21 cellular contexts compared by ENCODE assay signal in genomic region chr6:158633127-158633526, GRCh38. TPM values are rescaled to one million over a fixed set of nuclear protein-coding genes. Genes with fewer than 3 reads are reported as not detected.
DNase-seq lines count a peak whose midpoint lies in the region; FAIRE-seq and TF ChIP-seq lines count a peak whose summit lies in the region.
"Had no signal": no experiment of that assay in that cellular context is flagged by ENCODE, and none has a peak within 500 bp of the region (broad histone marks: within the 10 kb centered on the region; RNA-seq: fewer than 3 reads in every experiment).

No MANE protein-coding gene starts in this region.

- H3K27me3 ChIP-seq in breast epithelium: no peaks in the 10 kb centered on the region
- no peaks in the 10 kb centered on the region for H3K27me3 ChIP-seq in endothelial cell of umbilical vein (ENCODE audit: control insufficient read depth in 2 of 2, insufficient read depth in 2 of 2, low read length in 2 of 2)
- H3K27me3 ChIP-seq in tibial artery: no peaks in the 10 kb centered on the region
- H3K27me3 ChIP-seq: body of pancreas, dorsolateral prefrontal cortex, heart right ventricle, pancreas had no signal

- no peaks in the 10 kb centered on the region for H3K36me3 ChIP-seq in breast epithelium
- peaks cover 10 to 19% of the 10 kb centered on the region in 2 experiments for H3K36me3 ChIP-seq in endothelial cell of umbilical vein (ENCODE audit: control insufficient read depth in 2 of 2, extremely low read depth in 1 of 2, insufficient read depth in 2 of 2, low read length in 2 of 2)
- H3K36me3 ChIP-seq in tibial artery: peaks cover 18 to 44% (median 21%) of the 10 kb centered on the region in 3 donors

- no peak overlapping the region for H2AFZ ChIP-seq in endothelial cell of umbilical vein (ENCODE audit: low read depth, low read length)
- H2AFZ ChIP-seq: PC-9 had no signal

- H3K27ac Mint-ChIP-seq in MCF 10A (ENCODE audit: low read depth, unreplicated experiment) (peak overlapping the region; percentile 81), osteocyte (ENCODE audit: unreplicated experiment) (no peak overlapping the region)
- peak overlapping the region; percentile 60 for H3K27ac Mint-ChIP-seq in activated CD4-positive, alpha-beta memory T cell treated with anti-CD3 and anti-CD28 coated beads for 36 hours

- H3K9me1 ChIP-seq in endothelial cell of umbilical vein (replicated peaks; ENCODE audit: control insufficient read depth, extremely low read depth, insufficient read depth, low read length): no peaks in the 10 kb centered on the region

- H3K4me1 ChIP-seq in breast epithelium (no peaks in the 10 kb centered on the region), endothelial cell of umbilical vein (ENCODE audit: control insufficient read depth, extremely low read depth, insufficient read depth, low read length) (peaks cover 27% of the 10 kb centered on the region), tibial artery (peaks cover 0 to 31% (median 13%) of the 10 kb centered on the region in 4 donors)

- H3K79me2 ChIP-seq in endothelial cell of umbilical vein (ENCODE audit: control insufficient read depth, insufficient read depth, low read length): no peaks in the 10 kb centered on the region

- DNase-seq in MCF 10A (ENCODE audit: unreplicated experiment) (no peak), breast epithelium (ENCODE audit: low spot score in 2 of 2) (no peak), endothelial cell of umbilical vein (ENCODE audit: low read depth, low spot score) (no peak), tibial artery (peak in 1 of 2 donors; percentile 67), foreskin melanocyte (no peak), osteocyte (ENCODE audit: extremely low spot score, unreplicated experiment) (no peak), NOMO-1 treated with DMSO at 0.1 percent for 48 hours (lab: John Stamatoyannopoulos, UW; ENCODE audit: unreplicated experiment) (no peak)
- DNase-seq in activated CD4-positive, alpha-beta memory T cell treated with anti-CD3 and anti-CD28 coated beads for 36 hours: no peak
- DNase-seq: activated CD4-positive, CD25-positive, alpha-beta regulatory T cell; dorsolateral prefrontal cortex; heart right ventricle; kidney glomerular epithelial cell; NCI-H2081; NCI-H526; pancreas; PC-9; stimulated activated naive CD4-positive, alpha-beta T cell; SW 1271 had no signal

- TF ChIP-seq CTCF in MCF 10A (IDR thresholded peaks at IDR 0.05; ENCODE audit: unreplicated experiment) (no peak), breast epithelium (IDR thresholded peaks at IDR 0.05) (no peak), endothelial cell of umbilical vein (IDR thresholded peaks at IDR 0.05; ENCODE audit: extremely low read depth in 1 of 2, insufficient read depth in 1 of 2, low read depth in 1 of 2, low read length in 2 of 2) (no peak), tibial artery (IDR thresholded peaks at IDR 0.05) (no peak), osteocyte (IDR thresholded peaks at IDR 0.05) (no peak)

- H3K4me3 Mint-ChIP-seq in MCF 10A (ENCODE audit: unreplicated experiment) (no peak overlapping the region), osteocyte (ENCODE audit: unreplicated experiment) (no peak overlapping the region)
- no peak overlapping the region for H3K4me3 Mint-ChIP-seq in activated CD4-positive, alpha-beta memory T cell treated with anti-CD3 and anti-CD28 coated beads for 36 hours

- peaks cover 13% of the 10 kb centered on the region for H3K4me1 Mint-ChIP-seq in MCF 10A (ENCODE audit: insufficient read depth, unreplicated experiment)
- peaks cover 59% of the 10 kb centered on the region for H3K4me1 Mint-ChIP-seq in activated CD4-positive, alpha-beta memory T cell treated with anti-CD3 and anti-CD28 coated beads for 36 hours (ENCODE audit: low read depth)
- peaks cover 7% of the 10 kb centered on the region for H3K4me1 Mint-ChIP-seq in osteocyte (ENCODE audit: unreplicated experiment)

- H3K9ac ChIP-seq in endothelial cell of umbilical vein (replicated peaks; ENCODE audit: extremely low read depth, insufficient read depth, low read length): no peak overlapping the region

- H3K27ac ChIP-seq in breast epithelium (no peak overlapping the region), endothelial cell of umbilical vein (ENCODE audit: insufficient read depth, low read depth, low read length) (peak overlapping the region; percentile 90), tibial artery (peak overlapping the region; percentile 94)

- POLR2A ChIA-PET in MCF 10A (lab: Yijun Ruan, JAX): interaction anchor here (0.8 to 6.5 kb wide), 2 partner anchors 9 to 74 kb away, joined by 3 to 41 read pairs; partner anchors contain the start of gene DYNLT1
- POLR2A ChIA-PET in activated CD4-positive, alpha-beta memory T cell treated with anti-CD3 and anti-CD28 coated beads for 36 hours (lab: Charles Lee): interaction anchor here (0.6 kb wide), 1 partner anchor 40 kb away, joined by 3 read pairs; no protein-coding TSS in a partner anchor
- POLR2A ChIA-PET in endothelial cell of umbilical vein (lab: Charles Lee): no interaction called here

- H3K9me3 Mint-ChIP-seq in MCF 10A (ENCODE audit: unreplicated experiment): no peaks in the 10 kb centered on the region
- H3K9me3 Mint-ChIP-seq in activated CD4-positive, alpha-beta memory T cell treated with anti-CD3 and anti-CD28 coated beads for 36 hours: no peaks in the 10 kb centered on the region
- no peaks in the 10 kb centered on the region for H3K9me3 Mint-ChIP-seq in osteocyte (ENCODE audit: unreplicated experiment)

- CTCF ChIA-PET in MCF 10A (lab: Yijun Ruan, JAX): interaction anchor here (0.8 kb wide), 1 partner anchor 25 kb away, joined by 3 read pairs; no protein-coding TSS in a partner anchor
- CTCF ChIA-PET in activated CD4-positive, alpha-beta memory T cell treated with anti-CD3 and anti-CD28 coated beads for 36 hours (lab: Charles Lee): interaction anchor here (0.6 to 0.8 kb wide), 2 partner anchors 27 to 58 kb away, joined by 3 to 5 read pairs; no protein-coding TSS in a partner anchor
- CTCF ChIA-PET in endothelial cell of umbilical vein (lab: Charles Lee): interaction anchor here (0.9 to 2.0 kb wide), 2 partner anchors 27 to 58 kb away, joined by 3 to 6 read pairs; no protein-coding TSS in a partner anchor

- H3K4me2 ChIP-seq in endothelial cell of umbilical vein (ENCODE audit: insufficient read depth, low read length): no peak overlapping the region
- H3K4me2 ChIP-seq: PC-9 had no signal

- TF ChIP-seq POLR2A in breast epithelium (IDR thresholded peaks at IDR 0.05): no peak
- no peak for TF ChIP-seq POLR2A in endothelial cell of umbilical vein (IDR thresholded peaks at IDR 0.05; ENCODE audit: low read depth, low read length)

- intact Hi-C loops in MCF 10A (cut with micrococcal nuclease) (no loop called here), breast epithelium (cut with DNase I; ENCODE audit: low total_unique reads) (no loop called here), endothelial cell of umbilical vein (cut with micrococcal nuclease) (loop anchor here (5.0 kb wide), 1 partner anchor 226 kb away; no protein-coding TSS in a partner anchor), tibial artery (cut with DNase I; ENCODE audit: low total_unique reads) (no loop called here)
- intact Hi-C loops in activated CD4-positive, alpha-beta memory T cell treated with anti-CD3 and anti-CD28 coated beads for 36 hours (cut with micrococcal nuclease): no loop called here

- no peaks in the 10 kb centered on the region for H4K20me1 ChIP-seq in endothelial cell of umbilical vein (replicated peaks; ENCODE audit: control insufficient read depth, extremely low read depth, insufficient read depth, low read length)

- H3K27me3 Mint-ChIP-seq in MCF 10A (ENCODE audit: insufficient read depth, unreplicated experiment): no peaks in the 10 kb centered on the region
- H3K27me3 Mint-ChIP-seq in activated CD4-positive, alpha-beta memory T cell treated with anti-CD3 and anti-CD28 coated beads for 36 hours: no peaks in the 10 kb centered on the region
- no peaks in the 10 kb centered on the region for H3K27me3 Mint-ChIP-seq in osteocyte (ENCODE audit: unreplicated experiment)

- dilution Hi-C loops in endothelial cell of umbilical vein (cut with MboI; ENCODE audit: extremely low pct_ligation_motif_present, low sequenced_read_pairs): no loop called here

- BruUV-seq in MCF 10A (replicated peaks; lab: Mats Ljungman, UMichigan) (no TSS peak), endothelial cell of umbilical vein (replicated peaks; lab: Mats Ljungman, UMichigan) (no TSS peak)

- no peak for FAIRE-seq in endothelial cell of umbilical vein (lab: Jason Lieb, UNC)
- FAIRE-seq: urothelium cell line had no signal

- H3K4me3 ChIP-seq in breast epithelium: no peak overlapping the region
- no peak overlapping the region for H3K4me3 ChIP-seq in endothelial cell of umbilical vein (replicated peaks in 1 of 3; ENCODE audit: insufficient read depth in 1 of 3, low read depth in 1 of 3, low read length in 3 of 3)
- peak overlapping the region; percentile 51 to 59 for H3K4me3 ChIP-seq in tibial artery
- H3K4me3 ChIP-seq: body of pancreas, dorsolateral prefrontal cortex, heart right ventricle, pancreas, PC-9, skin epidermis had no signal

- H3K36me3 Mint-ChIP-seq in MCF 10A (ENCODE audit: insufficient read depth, unreplicated experiment): peaks cover 65% of the 10 kb centered on the region
- H3K36me3 Mint-ChIP-seq in activated CD4-positive, alpha-beta memory T cell treated with anti-CD3 and anti-CD28 coated beads for 36 hours: peaks cover 60% of the 10 kb centered on the region
- peaks cover 49% of the 10 kb centered on the region for H3K36me3 Mint-ChIP-seq in osteocyte (ENCODE audit: unreplicated experiment)

- H3K9me3 ChIP-seq in breast epithelium (no peaks in the 10 kb centered on the region), endothelial cell of umbilical vein (replicated peaks; ENCODE audit: control insufficient read depth, insufficient read depth, low read length) (no peaks in the 10 kb centered on the region), tibial artery (no peaks in the 10 kb centered on the region)
- H3K9me3 ChIP-seq: body of pancreas, heart right ventricle, pancreas had no signal

RNA-seq across cellular contexts. Expression of gene DYNLT1, which starts 11.4 kb away (rescaled TPM):
- total RNA-seq in MCF 10A (2022) (122 and 156 TPM in 2 replicates), breast epithelium (10 to 100 TPM; 48.2 to 76.1 (median 73.4) TPM), endothelial cell of umbilical vein (162 TPM in 2 replicates), osteocyte (116 and 118 TPM in 2 replicates)
- 100 to 1,000 TPM; 117 to 120 TPM for total RNA-seq in activated CD4-positive, alpha-beta memory T cell treated with anti-CD3 and anti-CD28 coated beads for 36 hours
- polyA plus RNA-seq in endothelial cell of umbilical vein: 267 and 300 TPM in 2 replicates
- polyA plus RNA-seq in endothelial cell of umbilical vein (2011; cell fraction: cytosol; rRNA removed): 289 and 303 TPM in 2 replicates
- 146 and 154 TPM in 2 replicates for polyA plus RNA-seq in endothelial cell of umbilical vein (2011; cell fraction: nucleus; rRNA removed)
- polyA plus RNA-seq in endothelial cell of umbilical vein (2012): 312 and 357 TPM in 2 replicates
- polyA minus RNA-seq in endothelial cell of umbilical vein: 129 and 139 TPM in 2 replicates
- polyA minus RNA-seq in endothelial cell of umbilical vein (2011; cell fraction: cytosol; rRNA and poly(A)+ RNA removed): 25.2 TPM
- polyA minus RNA-seq in endothelial cell of umbilical vein (2011; cell fraction: nucleus; rRNA and poly(A)+ RNA removed): 23.7 and 37.8 TPM in 2 replicates

RNA-seq across cellular contexts. Expression of gene SYTL3, which starts 16.7 kb away (rescaled TPM):
- total RNA-seq in MCF 10A (2022) (0.65 and 0.83 TPM in 2 replicates), breast epithelium (1 to 10 TPM; 5.2 to 8.0 (median 7.5) TPM), endothelial cell of umbilical vein (0.74 and 0.77 TPM in 2 replicates), osteocyte (0.31 and 0.48 TPM in 2 replicates)
- 100 to 1,000 TPM; 181 to 186 TPM for total RNA-seq in activated CD4-positive, alpha-beta memory T cell treated with anti-CD3 and anti-CD28 coated beads for 36 hours
- polyA plus RNA-seq in endothelial cell of umbilical vein: 0.46 and 0.59 TPM in 2 replicates
- polyA plus RNA-seq in endothelial cell of umbilical vein (2011; cell fraction: cytosol; rRNA removed): 0.61 and 0.66 TPM in 2 replicates
- 0.63 and 0.97 TPM in 2 replicates for polyA plus RNA-seq in endothelial cell of umbilical vein (2011; cell fraction: nucleus; rRNA removed)
- 0.82 and 1.1 TPM in 2 replicates for polyA plus RNA-seq in endothelial cell of umbilical vein (2012)
- 0.23 and 0.58 TPM in 2 replicates for polyA minus RNA-seq in endothelial cell of umbilical vein
- polyA minus RNA-seq in endothelial cell of umbilical vein (2011; cell fraction: cytosol; rRNA and poly(A)+ RNA removed): 0.41 TPM
- polyA minus RNA-seq in endothelial cell of umbilical vein (2011; cell fraction: nucleus; rRNA and poly(A)+ RNA removed): 0.24 and 0.29 TPM in 2 replicates

Comparison
In these comparisons a context has a peak if more than half of its experiments do, and no peak if none do; other contexts are left out.
1. H3K27ac ChIP-seq: peak in endothelial cell of umbilical vein (single experiment) and tibial artery (2 of 2); none in breast epithelium (0 of 2).
2. H3K4me3 ChIP-seq: peak in tibial artery (2 of 2); none in breast epithelium (0 of 3) and endothelial cell of umbilical vein (0 of 3).
3. RNA of gene SYTL3, which starts 16.7 kb away (total RNA-seq): 181 to 186 TPM in activated CD4-positive, alpha-beta memory T cell treated with anti-CD3 and anti-CD28 coated beads for 36 hours; 5.2 to 8.0 TPM in breast epithelium, 0.74 to 0.77 TPM in endothelial cell of umbilical vein, 0.65 to 0.83 TPM in MCF 10A and 0.31 to 0.48 TPM in osteocyte; every median in the first group is over 10 times any median in the second.